In the genomic region with DNA sequence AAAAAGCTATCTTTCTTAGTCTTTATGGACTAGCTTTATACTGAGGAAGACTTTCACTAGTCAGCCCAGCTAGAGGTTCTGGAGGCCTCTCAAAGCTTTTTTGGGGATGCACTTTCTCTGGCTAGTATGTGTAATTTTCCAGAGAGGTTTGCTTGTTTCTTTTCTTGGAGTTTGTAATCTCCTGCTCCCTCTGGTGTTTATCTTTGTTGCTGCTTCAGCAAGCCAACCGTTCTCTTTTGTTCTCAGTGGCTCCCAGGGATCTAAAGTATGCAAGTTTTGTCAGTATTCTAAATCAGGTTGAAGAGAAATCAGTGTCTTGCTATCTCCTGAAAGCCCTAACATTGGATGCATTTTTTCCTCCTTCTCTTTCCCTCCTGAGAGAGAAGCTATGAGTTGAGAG, we compare ENCODE assay signal across 9 cellular contexts.
DNase-seq lines count a peak whose midpoint lies in the region; ATAC-seq and TF ChIP-seq lines count a peak whose summit lies in the region.
"Had no signal": no experiment of that assay in that cellular context is flagged by ENCODE, and none has a peak within 500 bp of the region (broad histone marks: within the 10 kb centered on the region; RNA-seq: fewer than 3 reads in every experiment).

No MANE protein-coding gene starts in this region.

- peaks cover 0 to 17% (median 0%) of the 10 kb centered on the region in 11 donors for H3K9me3 ChIP-seq in heart right ventricle
- H3K9me3 ChIP-seq in right atrium auricular region: peaks cover 0 to 7% of the 10 kb centered on the region in 2 donors
- no peaks in the 10 kb centered on the region for H3K9me3 ChIP-seq in RWPE2 (ENCODE audit: severe bottlenecking)
- H3K9me3 ChIP-seq in upper lobe of right lung: no peaks in the 10 kb centered on the region

- H3K27me3 Mint-ChIP-seq in activated T-cell treated with anti-CD3 and anti-CD28 coated beads, Interleukin-2, amount 50 U/mL, for 4 hours (ENCODE audit: low read depth): no peaks in the 10 kb centered on the region
- peaks cover 0 to 2% (median 0%) of the 10 kb centered on the region in 3 donors for H3K27me3 Mint-ChIP-seq in immature natural killer cell (ENCODE audit: low read depth in 3 of 3)

- H3K36me3 ChIP-seq in heart right ventricle (no peaks in the 10 kb centered on the region), right atrium auricular region (no peaks in the 10 kb centered on the region), RWPE2 (ENCODE audit: low read depth) (no peaks in the 10 kb centered on the region), upper lobe of right lung (no peaks in the 10 kb centered on the region)

- H3K27me3 ChIP-seq in heart right ventricle: no peaks in the 10 kb centered on the region
- H3K27me3 ChIP-seq in right atrium auricular region: no peaks in the 10 kb centered on the region
- peaks cover 7% of the 10 kb centered on the region for H3K27me3 ChIP-seq in RWPE2 (ENCODE audit: insufficient read depth, poor library complexity, severe bottlenecking)
- H3K27me3 ChIP-seq in foreskin keratinocyte: no peaks in the 10 kb centered on the region
- no peaks in the 10 kb centered on the region for H3K27me3 ChIP-seq in upper lobe of right lung

- no peaks in the 10 kb centered on the region for H3K4me1 ChIP-seq in heart right ventricle
- no peaks in the 10 kb centered on the region for H3K4me1 ChIP-seq in right atrium auricular region
- H3K4me1 ChIP-seq in RWPE2 (ENCODE audit: insufficient read depth, poor library complexity, severe bottlenecking): no peaks in the 10 kb centered on the region
- H3K4me1 ChIP-seq in foreskin keratinocyte: no peaks in the 10 kb centered on the region
- no peaks in the 10 kb centered on the region for H3K4me1 ChIP-seq in upper lobe of right lung

- H3K27ac ChIP-seq in heart right ventricle (no peak overlapping the region), right atrium auricular region (no peak overlapping the region), RWPE2 (ENCODE audit: poor library complexity, severe bottlenecking) (no peak overlapping the region), foreskin keratinocyte (no peak overlapping the region), upper lobe of right lung (no peak overlapping the region)

- H3K4me3 Mint-ChIP-seq in activated T-cell treated with anti-CD3 and anti-CD28 coated beads, Interleukin-2, amount 50 U/mL, for 4 hours: no peak overlapping the region
- no peak overlapping the region for H3K4me3 Mint-ChIP-seq in immature natural killer cell

- intact Hi-C loops in heart right ventricle (cut with DNase I) (loop anchor here in 5 of 10 donors (5.0 to 10.0 kb wide), 4 partner anchors 163 to 183 kb away; no protein-coding TSS in a partner anchor), upper lobe of right lung (cut with DNase I) (no loop called here)

- H3K9me3 Mint-ChIP-seq in activated T-cell treated with anti-CD3 and anti-CD28 coated beads, Interleukin-2, amount 50 U/mL, for 4 hours: peaks cover 16% of the 10 kb centered on the region
- H3K9me3 Mint-ChIP-seq in immature natural killer cell: peaks cover 0 to 14% (median 2%) of the 10 kb centered on the region in 6 donors

- no peak for ATAC-seq in heart right ventricle
- ATAC-seq in RWPE2 (ENCODE audit: low read depth): no peak
- no peak for ATAC-seq in foreskin keratinocyte
- ATAC-seq in upper lobe of right lung: peak; percentile 64
- no peak for ATAC-seq in activated T-cell treated with anti-CD3 and anti-CD28 coated beads, Interleukin-2, amount 50 U/mL, for 4 hours
- ATAC-seq in GM21360 (IDR thresholded peaks at IDR 0.05; ENCODE audit: unreplicated experiment): no peak
- ATAC-seq: activated CD4-positive, CD25-positive, alpha-beta regulatory T cell treated with anti-CD3 and anti-CD28 coated beads, Interleukin-2, amount 50 U/mL, for 24 hours had no signal

- DNase-seq in heart right ventricle (no peak), right atrium auricular region (ENCODE audit: low spot score) (no peak), RWPE2 (ENCODE audit: low spot score) (no peak), foreskin keratinocyte (peak in 1 of 2 donors; percentile 9), upper lobe of right lung (no peak), immature natural killer cell (no peak)
- DNase-seq in activated T-cell treated with anti-CD3 and anti-CD28 coated beads, Interleukin-2, amount 50 U/mL, for 4 hours: no peak

- TF ChIP-seq CTCF in heart right ventricle (IDR thresholded peaks at IDR 0.05) (peak in 8 of 9 donors; percentile 6 to 54 (median 38)), right atrium auricular region (IDR thresholded peaks at IDR 0.05) (peak in 1 of 2 donors; percentile 54), RWPE2 (IDR thresholded peaks at IDR 0.05; ENCODE audit: poor library complexity, severe bottlenecking) (peak; percentile 77), foreskin keratinocyte (conservative IDR thresholded peaks at IDR 0.05) (peak; percentile 19), upper lobe of right lung (IDR thresholded peaks at IDR 0.05) (peak; percentile 57)

- H3K4me3 ChIP-seq in heart right ventricle (no peak overlapping the region), right atrium auricular region (no peak overlapping the region), RWPE2 (ENCODE audit: severe bottlenecking) (no peak overlapping the region), upper lobe of right lung (no peak overlapping the region)

- peaks cover 2% of the 10 kb centered on the region for H3K4me1 Mint-ChIP-seq in activated T-cell treated with anti-CD3 and anti-CD28 coated beads, Interleukin-2, amount 50 U/mL, for 4 hours (ENCODE audit: low read depth)
- H3K4me1 Mint-ChIP-seq in immature natural killer cell: no peaks in the 10 kb centered on the region

- 0% methylated on average over 1 of the region's 1 CpG for WGBS in heart right ventricle, 2 donors

- H3K27ac Mint-ChIP-seq in immature natural killer cell: no peak overlapping the region

- H3K36me3 Mint-ChIP-seq in activated T-cell treated with anti-CD3 and anti-CD28 coated beads, Interleukin-2, amount 50 U/mL, for 4 hours (ENCODE audit: insufficient read depth): no peaks in the 10 kb centered on the region
- H3K36me3 Mint-ChIP-seq in immature natural killer cell: no peaks in the 10 kb centered on the region
